In genomic region chr17:76333673-76334505, GRCh38 we compare ENCODE assay signal across 19 cellular contexts.
"Had no signal": no experiment of that assay in that cellular context is flagged by ENCODE, and none has a peak within 500 bp of the region (broad histone marks: within the 10 kb centered on the region; RNA-seq: fewer than 3 reads in every experiment).

No MANE protein-coding gene starts in this region.

- ATAC-seq: activated CD4-positive, alpha-beta T cell treated with anti-CD3 and anti-CD28 coated beads for 36 hours; activated CD8-positive, alpha-beta T cell treated with anti-CD3 and anti-CD28 coated beads for 36 hours; body of pancreas had no signal

- DNase-seq: activated CD4-positive, alpha-beta T cell treated with anti-CD3 and anti-CD28 coated beads for 36 hours; activated CD8-positive, alpha-beta T cell treated with anti-CD3 and anti-CD28 coated beads for 36 hours; activated gamma-delta T cell treated with Interleukin-2 at 50 U/mL for 16 hours; activated T-cell treated with anti-CD3 and anti-CD28 coated beads, Interleukin-2, amount 50 U/mL, for 48 hours; amniotic stem cell; body of pancreas; effector memory CD4-positive, alpha-beta T cell; foreskin melanocyte; immature natural killer cell; stimulated activated CD4-positive, alpha-beta T cell treated with anti-CD3 and anti-CD28 coated beads, Interleukin-15, amount 100 ng/mL, for 24 hours; stimulated activated CD4-positive, alpha-beta T cell treated with anti-CD3 and anti-CD28 coated beads, Interleukin-4, amount 100 ng/mL, for 1 hour; stimulated activated naive CD4-positive, alpha-beta T cell; substantia nigra; T-helper 1 cell had no signal

- H3K27ac Mint-ChIP-seq: activated CD4-positive, alpha-beta T cell treated with anti-CD3 and anti-CD28 coated beads for 36 hours; activated CD8-positive, alpha-beta T cell treated with anti-CD3 and anti-CD28 coated beads for 36 hours; activated naive CD8-positive, alpha-beta T cell; dendritic cell treated with granulocyte-macrophage colony-stimulating factor and Interleukin-4, amounts not matched to agents 40 ng/mL and 50 ng/mL, for 4 days; nephron had no signal

- H3K4me3 ChIP-seq: body of pancreas, tibial nerve had no signal

- H3K9me3 ChIP-seq: body of pancreas, tibial nerve had no signal

- H3K4me3 Mint-ChIP-seq: activated CD4-positive, alpha-beta T cell treated with anti-CD3 and anti-CD28 coated beads for 36 hours; activated CD8-positive, alpha-beta T cell treated with anti-CD3 and anti-CD28 coated beads for 36 hours; activated naive CD8-positive, alpha-beta T cell; dendritic cell treated with granulocyte-macrophage colony-stimulating factor and Interleukin-4, amounts not matched to agents 40 ng/mL and 50 ng/mL, for 4 days; immature natural killer cell; nephron had no signal

- H3K27me3 Mint-ChIP-seq: activated CD4-positive, alpha-beta T cell treated with anti-CD3 and anti-CD28 coated beads for 36 hours; activated CD8-positive, alpha-beta T cell treated with anti-CD3 and anti-CD28 coated beads for 36 hours; activated naive CD8-positive, alpha-beta T cell; dendritic cell treated with granulocyte-macrophage colony-stimulating factor and Interleukin-4, amounts not matched to agents 40 ng/mL and 50 ng/mL, for 4 days had no signal

- H3K27ac ChIP-seq: body of pancreas, tibial nerve, VCaP had no signal

- H3K27me3 ChIP-seq: body of pancreas, tibial nerve had no signal

- H3K9me3 Mint-ChIP-seq: activated CD8-positive, alpha-beta T cell treated with anti-CD3 and anti-CD28 coated beads for 36 hours; dendritic cell treated with granulocyte-macrophage colony-stimulating factor and Interleukin-4, amounts not matched to agents 40 ng/mL and 50 ng/mL, for 4 days; immature natural killer cell; nephron had no signal

- H3K4me1 Mint-ChIP-seq: activated CD4-positive, alpha-beta T cell treated with anti-CD3 and anti-CD28 coated beads for 36 hours had no signal
